15 cellular contexts compared by ENCODE assay signal in genomic region chr18:44464401-44465185, GRCh38.
A peak's percentile ranks its signal among the peaks of the same experiment; 100 is the strongest.
DNase-seq lines count a peak whose midpoint lies in the region; ATAC-seq and TF ChIP-seq lines count a peak whose summit lies in the region.
"Had no signal": no experiment of that assay in that cellular context is flagged by ENCODE, and none has a peak within 500 bp of the region (broad histone marks: within the 10 kb centered on the region; RNA-seq: fewer than 3 reads in every experiment).

No MANE protein-coding gene starts in this region.

- BruUV-seq in A673 (replicated peaks; lab: Mats Ljungman, UMichigan) = no TSS peak

- H3K27me3 ChIP-seq in A673 (replicated peaks; ENCODE audit: insufficient read depth, low read depth, low read length, poor library complexity) = no peaks in the 10 kb centered on the region
- H3K27me3 ChIP-seq: testis had no signal

- H3K4me1 ChIP-seq in A673 (ENCODE audit: insufficient read depth, low read length, poor library complexity, severe bottlenecking) = no peaks in the 10 kb centered on the region
- H3K4me1 ChIP-seq: psoas muscle, testis had no signal

- no peak overlapping the region for H3K4me3 ChIP-seq in AG10803 (ENCODE audit: low read length)
- H3K4me3 ChIP-seq in fibroblast of mammary gland (ENCODE audit: control insufficient read depth, low read depth, low read length) = no peak overlapping the region
- no peak overlapping the region for H3K4me3 ChIP-seq in A673 (ENCODE audit: low read depth, low read length, poor library complexity, severe bottlenecking)
- H3K4me3 ChIP-seq: psoas muscle, SK-N-MC, testis had no signal

- TF ChIP-seq CTCF in AG10803 (conservative IDR thresholded peaks at IDR 0.05; ENCODE audit: low read length) (no peak), fibroblast of mammary gland (conservative IDR thresholded peaks at IDR 0.05; ENCODE audit: control insufficient read depth, insufficient read depth, low read depth, low read length) (no peak), neural crest cell (conservative IDR thresholded peaks at IDR 0.05) (no peak), A673 (conservative IDR thresholded peaks at IDR 0.05; ENCODE audit: low read depth, low read length) (no peak)

- POLR2A ChIA-PET in A673 (lab: Charles Lee; ENCODE audit: low non-redundant PET) = no interaction called here

- no peaks in the 10 kb centered on the region for H3K36me3 ChIP-seq in A673 (ENCODE audit: insufficient read depth, low read length, poor library complexity, severe bottlenecking)

- no peak overlapping the region for H3K27ac ChIP-seq in A673 (ENCODE audit: low read depth, low read length, poor library complexity, severe bottlenecking)
- H3K27ac ChIP-seq: psoas muscle, SK-N-MC, testis had no signal

- H3K4me3 Mint-ChIP-seq in neural crest cell = peak overlapping the region; percentile 60
- H3K4me3 Mint-ChIP-seq: activated CD4-positive, alpha-beta memory T cell treated with anti-CD3 and anti-CD28 coated beads, Interleukin-2, amount 10 ng/mL, durations not matched to agents 7 days and 5 days had no signal

- peaks cover 7% of the 10 kb centered on the region for H3K36me3 Mint-ChIP-seq in neural crest cell (ENCODE audit: low read depth)
- H3K36me3 Mint-ChIP-seq: brain had no signal

- in situ Hi-C loops in SK-MEL-5 (cut with HindIII; ENCODE audit: low pct_unique_long_range_greater_than_20kb, low sequenced_read_pairs) = no loop called here

- peaks cover 7% of the 10 kb centered on the region for H3K9me3 Mint-ChIP-seq in neural crest cell

- peaks cover 47% of the 10 kb centered on the region for H3K4me1 Mint-ChIP-seq in neural crest cell
- H3K4me1 Mint-ChIP-seq: activated CD4-positive, alpha-beta memory T cell treated with anti-CD3 and anti-CD28 coated beads, Interleukin-2, amount 10 ng/mL, durations not matched to agents 7 days and 5 days had no signal

- no peak for ATAC-seq in HG03135 (IDR thresholded peaks at IDR 0.05; ENCODE audit: unreplicated experiment)
- no peak for ATAC-seq in HG03108 (IDR thresholded peaks at IDR 0.05; ENCODE audit: unreplicated experiment)
- ATAC-seq: psoas muscle had no signal

- H3K27me3 Mint-ChIP-seq in neural crest cell (ENCODE audit: low read depth) = no peaks in the 10 kb centered on the region
- H3K27me3 Mint-ChIP-seq: activated CD4-positive, alpha-beta memory T cell treated with anti-CD3 and anti-CD28 coated beads, Interleukin-2, amount 10 ng/mL, durations not matched to agents 7 days and 5 days; brain had no signal

- DNase-seq in AG10803 (ENCODE audit: low read depth) (peak; percentile 12), SK-MEL-5 (ENCODE audit: low read depth, low spot score) (peak; percentile 13), fibroblast of mammary gland (ENCODE audit: low read depth) (peak; percentile 76), neural crest cell (ENCODE audit: low read depth, low spot score) (no peak), NCI-H2081 (lab: John Stamatoyannopoulos, UW) (no peak), A673 (ENCODE audit: low spot score) (no peak)
- DNase-seq: activated CD4-positive, alpha-beta memory T cell treated with anti-CD3 and anti-CD28 coated beads, Interleukin-2, amount 10 ng/mL, durations not matched to agents 7 days and 5 days; NCI-H1436; NCI-H446 treated with DMSO at 0.1 percent for 48 hours; psoas muscle had no signal

- intact Hi-C loops in A673 (cut with micrococcal nuclease; ENCODE audit: unreplicated experiment) = no loop called here

- no peaks in the 10 kb centered on the region for H3K9me3 ChIP-seq in A673 (ENCODE audit: low read depth, low read length, poor library complexity, severe bottlenecking)
- H3K9me3 ChIP-seq: psoas muscle, testis had no signal

- CTCF ChIA-PET in A673 (lab: Charles Lee) = no interaction called here

- peak overlapping the region; percentile 91 for H3K27ac Mint-ChIP-seq in neural crest cell (ENCODE audit: unreplicated experiment)
- H3K27ac Mint-ChIP-seq: activated CD4-positive, alpha-beta memory T cell treated with anti-CD3 and anti-CD28 coated beads, Interleukin-2, amount 10 ng/mL, durations not matched to agents 7 days and 5 days had no signal

Comparison
In these comparisons a context has a peak if more than half of its experiments do, and no peak if none do; other contexts are left out.
1. DNase-seq: peak in AG10803 (single experiment), SK-MEL-5 (single experiment) and fibroblast of mammary gland (single experiment); none in neural crest cell (single experiment), NCI-H2081 (0 of 2) and A673 (single experiment).